Comparison of ENCODE assay signal across 28 cellular contexts in the genomic region with DNA sequence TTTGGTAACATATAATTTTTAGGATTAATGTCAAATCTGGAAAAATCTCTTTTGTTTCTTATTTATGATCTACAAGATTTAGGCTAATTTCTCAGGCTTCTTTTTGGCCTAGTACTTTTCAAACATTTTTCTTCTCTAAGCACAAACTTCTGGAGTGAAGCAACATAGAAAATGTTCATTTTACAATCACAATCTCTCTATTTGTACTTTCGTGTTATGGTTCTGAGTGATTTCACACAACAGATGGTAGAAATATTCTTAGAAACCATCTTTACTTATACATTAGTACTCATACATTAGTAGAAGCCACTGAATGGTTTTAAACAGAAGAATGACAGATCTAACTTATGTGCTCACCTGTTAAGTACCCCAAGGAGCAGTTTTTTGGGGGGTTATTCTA.
"Had no signal": no experiment of that assay in that cellular context is flagged by ENCODE, and none has a peak within 500 bp of the region (broad histone marks: within the 10 kb centered on the region; RNA-seq: fewer than 3 reads in every experiment).

No MANE protein-coding gene starts in this region.

- H3K9me3 ChIP-seq: gastrocnemius medialis, heart right ventricle, lower lobe of right lung, psoas muscle, testis, tibial nerve, upper lobe of right lung, vagina had no signal

- H3K27me3 Mint-ChIP-seq: memory B cell; naive B cell; stimulated activated memory B cell treated with anti-CD40 and anti-IgM and Interleukin-4, amounts not matched to agents 10 μg/mL and 1 μg/mL and 100 μg/mL, for 72 hours; stimulated activated naive CD8-positive, alpha-beta T cell treated with anti-CD3 and anti-CD28 coated beads, Interleukin-15, Interleukin-2, amounts not matched to agents 100 ng/mL and 50 ng/mL, for 24 hours had no signal

- H3K9me3 Mint-ChIP-seq: memory B cell; nephron; stimulated activated memory B cell treated with anti-CD40 and anti-IgM and Interleukin-4, amounts not matched to agents 10 μg/mL and 1 μg/mL and 100 μg/mL, for 72 hours had no signal

- H3K4me1 Mint-ChIP-seq: memory B cell; stimulated activated memory B cell treated with anti-CD40 and anti-IgM and Interleukin-4, amounts not matched to agents 10 μg/mL and 1 μg/mL and 100 μg/mL, for 72 hours had no signal

- H3K27ac Mint-ChIP-seq: memory B cell; naive B cell; nephron; stimulated activated memory B cell treated with anti-CD40 and anti-IgM and Interleukin-4, amounts not matched to agents 10 μg/mL and 1 μg/mL and 100 μg/mL, for 72 hours; stimulated activated naive CD8-positive, alpha-beta T cell treated with anti-CD3 and anti-CD28 coated beads, Interleukin-15, Interleukin-2, amounts not matched to agents 100 ng/mL and 50 ng/mL, for 24 hours had no signal

- H3K79me2 ChIP-seq: parathyroid adenoma had no signal

- H3K36me3 ChIP-seq: gastrocnemius medialis, heart right ventricle, left lung, lower lobe of right lung, spleen, tibial nerve, upper lobe of right lung, vagina had no signal

- H3K4me3 ChIP-seq: dorsolateral prefrontal cortex, gastrocnemius medialis, heart right ventricle, left lung, lower lobe of right lung, psoas muscle, spleen, testis, tibial nerve, upper lobe of right lung, vagina had no signal

- H3K9ac ChIP-seq: parathyroid adenoma had no signal

- H3K36me3 Mint-ChIP-seq: memory B cell; stimulated activated memory B cell treated with anti-CD40 and anti-IgM and Interleukin-4, amounts not matched to agents 10 μg/mL and 1 μg/mL and 100 μg/mL, for 72 hours had no signal

- H3K27me3 ChIP-seq: dorsolateral prefrontal cortex, gastrocnemius medialis, heart right ventricle, left lung, spleen, testis, tibial nerve, upper lobe of right lung, vagina had no signal

- ATAC-seq: esophagus mucosa; gastrocnemius medialis; heart right ventricle; left lung; lower lobe of right lung; psoas muscle; sciatic nerve; stimulated activated memory B cell treated with anti-CD40 and anti-IgM and Interleukin-4, amounts not matched to agents 10 μg/mL and 1 μg/mL and 100 μg/mL, for 72 hours; upper lobe of right lung had no signal

- H2AFZ ChIP-seq: parathyroid adenoma had no signal

- H3K4me3 Mint-ChIP-seq: memory B cell; naive B cell; nephron; stimulated activated memory B cell treated with anti-CD40 and anti-IgM and Interleukin-4, amounts not matched to agents 10 μg/mL and 1 μg/mL and 100 μg/mL, for 72 hours; stimulated activated naive CD8-positive, alpha-beta T cell treated with anti-CD3 and anti-CD28 coated beads, Interleukin-15, Interleukin-2, amounts not matched to agents 100 ng/mL and 50 ng/mL, for 24 hours had no signal

- H3K27ac ChIP-seq: dorsolateral prefrontal cortex, gastrocnemius medialis, heart right ventricle, left lung, lower lobe of right lung, parathyroid adenoma, psoas muscle, spleen, testis, tibial nerve, upper lobe of right lung, vagina had no signal

- DNase-seq: cortex of kidney; dorsolateral prefrontal cortex; effector CD8-positive, alpha-beta T cell; gastrocnemius medialis; heart right ventricle; hypothalamus; left lung; lower lobe of right lung; midbrain; naive B cell; occipital lobe; psoas muscle; retina; spleen; stimulated activated CD4-positive, alpha-beta T cell treated with anti-CD3 and anti-CD28 coated beads, Interleukin-15, amount 100 ng/mL, for 24 hours; stimulated activated CD4-positive, alpha-beta T cell treated with anti-CD3 and anti-CD28 coated beads, Interleukin-1b, Interleukin-23, amount 100 ng/mL, for 48 hours; stimulated activated CD4-positive, alpha-beta T cell treated with anti-CD3 and anti-CD28 coated beads, Interleukin-4, amount 100 ng/mL, for 24 hours; testis; upper lobe of right lung had no signal

- H3K4me1 ChIP-seq: gastrocnemius medialis, heart right ventricle, left lung, lower lobe of right lung, parathyroid adenoma, psoas muscle, spleen, testis, upper lobe of right lung, vagina had no signal
